In genomic region chr6:56699066-56699654, GRCh38 we compare ENCODE assay signal across 9 cellular contexts. TPM values are rescaled to one million over a fixed set of nuclear protein-coding genes. Genes with fewer than 3 reads are reported as not detected.
DNase-seq lines count a peak whose midpoint lies in the region; ATAC-seq and TF ChIP-seq lines count a peak whose summit lies in the region.
"Had no signal": no experiment of that assay in that cellular context is flagged by ENCODE, and none has a peak within 500 bp of the region (broad histone marks: within the 10 kb centered on the region; RNA-seq: fewer than 3 reads in every experiment).

No MANE protein-coding gene starts in this region.

- H3K27ac ChIP-seq in HEK293 (ENCODE audit: extremely low read depth, low read depth, low read length): no peak overlapping the region
- H3K27ac ChIP-seq in foreskin keratinocyte: no peak overlapping the region
- no peak overlapping the region for H3K27ac ChIP-seq in thoracic aorta

- CTCF ChIA-PET in HEK293 (lab: Yijun Ruan, JAX): interaction anchor here (0.6 to 5.0 kb wide), 40 partner anchors 9 to 384 kb away, joined by 3 to 87 read pairs (median 4); partner anchors contain the start of gene DST

- H3K27me3 ChIP-seq in foreskin keratinocyte (no peaks in the 10 kb centered on the region), thoracic aorta (replicated peaks; ENCODE audit: insufficient read depth) (no peaks in the 10 kb centered on the region)

- TF ChIP-seq CTCF in HEK293 (tag by site-specific recombination; IDR thresholded peaks at IDR 0.05): no peak
- peak; percentile 76 for TF ChIP-seq CTCF in foreskin keratinocyte (conservative IDR thresholded peaks at IDR 0.05)
- TF ChIP-seq CTCF in thoracic aorta (IDR thresholded peaks at IDR 0.05): peak; percentile 51

- ATAC-seq in foreskin keratinocyte (peak; percentile 41), thoracic aorta (ENCODE audit: insufficient number of reproducible peaks, low FRiP score, low read depth) (no peak), HG03025 (IDR thresholded peaks at IDR 0.05; ENCODE audit: low FRiP score, unreplicated experiment) (no peak)

- H3K4me1 ChIP-seq in HEK293 (ENCODE audit: control insufficient read depth, insufficient read depth, low read length) (no peaks in the 10 kb centered on the region), foreskin keratinocyte (peaks cover 17% of the 10 kb centered on the region), thoracic aorta (ENCODE audit: control insufficient read depth in 1 of 2, low read depth in 2 of 2) (peaks cover 0 to 12% of the 10 kb centered on the region in 2 donors)

- H3K36me3 ChIP-seq in HEK293 (ENCODE audit: control insufficient read depth in 2 of 2, insufficient read depth in 1 of 2, low read length in 2 of 2) (no peaks in the 10 kb centered on the region), thoracic aorta (no peaks in the 10 kb centered on the region)

- H3K4me3 ChIP-seq in HEK293 (ENCODE audit: low read depth, low read length): no peak overlapping the region
- no peak overlapping the region for H3K4me3 ChIP-seq in thoracic aorta

- POLR2A ChIA-PET in HEK293 (lab: Yijun Ruan, JAX): no interaction called here

- DNase-seq in AG20443 (ENCODE audit: low spot score) (peak; percentile 27), SHP77 treated with DMSO at 0.1 percent for 48 hours (lab: John Stamatoyannopoulos, UW) (peak; percentile 7), foreskin keratinocyte (no peak), thoracic aorta (ENCODE audit: low spot score) (no peak)
- DNase-seq in stimulated activated CD8-positive, alpha-beta memory T cell treated with anti-CD3 and anti-CD28 coated beads, Interleukin-4, amount 100 ng/mL, for 48 hours: no peak
- no peak for DNase-seq in activated CD4-positive, alpha-beta T cell treated with anti-CD3 and anti-CD28 coated beads for 4 hours
- DNase-seq: activated naive CD8-positive, alpha-beta T cell treated with anti-CD3 and anti-CD28 coated beads, Interleukin-2, amount 10 ng/mL, durations not matched to agents 7 days and 5 days had no signal

- H3K9me3 ChIP-seq in HEK293 (ENCODE audit: control insufficient read depth, insufficient read depth, low read depth, low read length): no peaks in the 10 kb centered on the region
- no peaks in the 10 kb centered on the region for H3K9me3 ChIP-seq in thoracic aorta

TF ChIP-seq in HEK293, 187 proteins besides CTCF, POLR2A, EP300 and RAD21:
- no peak for TF ChIP-seq ZNF24 (tag by site-specific recombination; IDR thresholded peaks at IDR 0.05)
- TF ChIP-seq ZNF654 (tag by site-specific recombination; IDR thresholded peaks at IDR 0.05; ENCODE audit: low read depth): peak; percentile 45
- no peak for TF ChIP-seq ZNF426 (tag by site-specific recombination; IDR thresholded peaks at IDR 0.05)
- no peak for TF ChIP-seq GLIS1 (tag by site-specific recombination; IDR thresholded peaks at IDR 0.05)
TF ChIP-seq in HEK293: peak in this region for 1.

RNA-seq across cellular contexts. Expression of gene DST, which starts 56.5 kb away (rescaled TPM):
- 273 and 285 TPM in 2 replicates for total RNA-seq in foreskin keratinocyte
- 46.7 and 50.0 TPM in 2 replicates for polyA plus RNA-seq in foreskin keratinocyte
- total RNA-seq in thoracic aorta: 100 to 1,000 TPM; 443 to 489 TPM

Comparison
In these comparisons a context has a peak if more than half of its experiments do, and no peak if none do; other contexts are left out.
1. DNase-seq: peak in AG20443 (single experiment) and SHP77 treated with DMSO at 0.1 percent for 48 hours (single experiment); none in foreskin keratinocyte (0 of 2), thoracic aorta (single experiment), stimulated activated CD8-positive, alpha-beta memory T cell treated with anti-CD3 and anti-CD28 coated beads, Interleukin-4, amount 100 ng/mL, for 48 hours (single experiment) and activated CD4-positive, alpha-beta T cell treated with anti-CD3 and anti-CD28 coated beads for 4 hours (0 of 2).